ENCODE assay signal across 7 cellular contexts in the genomic region with DNA sequence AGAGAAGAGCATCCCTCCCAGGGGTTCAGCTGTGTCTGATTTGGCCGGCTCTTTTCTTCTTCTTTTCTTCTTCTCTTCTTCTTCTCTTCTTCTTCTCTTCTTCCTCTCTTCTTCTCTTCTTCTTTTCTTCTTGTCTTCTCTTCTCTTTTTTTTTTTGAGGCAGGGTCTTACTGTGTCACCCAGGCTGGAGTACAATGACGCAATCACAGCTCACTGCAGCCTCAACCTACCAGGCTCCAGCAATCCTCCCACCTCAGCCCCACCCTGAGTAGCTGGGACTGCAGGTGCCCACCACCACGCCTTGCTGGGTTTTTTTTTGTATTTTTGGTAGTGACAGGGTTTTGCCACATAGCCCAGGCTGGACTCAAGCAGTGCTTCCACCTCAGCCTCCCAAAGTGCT.
"Had no signal": no experiment of that assay in that cellular context is flagged by ENCODE, and none has a peak within 500 bp of the region (broad histone marks: within the 10 kb centered on the region; RNA-seq: fewer than 3 reads in every experiment).

No MANE protein-coding gene starts in this region.

- H3K4me3 Mint-ChIP-seq: GM23338, H9, IgD-negative memory B cell had no signal

- FAIRE-seq: H1, H54 had no signal

- H2AFZ ChIP-seq: GM23338 had no signal

- H3K9me3 Mint-ChIP-seq: IgD-negative memory B cell had no signal

- H3K4me3 ChIP-seq: GM23338 had no signal

- H3K4me2 ChIP-seq: GM23338 had no signal

- DNase-seq: H9, HCEC 1CT had no signal

- ATAC-seq: GM23338 had no signal

- H3K27ac Mint-ChIP-seq: GM23338, H9, IgD-negative memory B cell had no signal

- H3K27me3 Mint-ChIP-seq: IgD-negative memory B cell had no signal

- H3K27ac ChIP-seq: HL-60 had no signal
